ENCODE assay signal across 1 cellular context in genomic region chr3:25789596-25790556, GRCh38.
A peak's percentile ranks its signal among the peaks of the same experiment; 100 is the strongest.
TF ChIP-seq lines count a peak whose summit lies in the region.

TSS of gene OXSM (plus strand) at chr3:25790090. CDS start at chr3:25791021, 931 bp downstream.

TF ChIP-seq in HepG2, 621 proteins besides CTCF, POLR2A, EP300 and RAD21 (continued from another document and continues in another):
- no peak; the same call in 1 of the 2 replicates for TF ChIP-seq ZBTB10 (CRISPR knock-in tag; IDR thresholded peaks at IDR 0.05; ENCODE audit: borderline replicate concordance)
- no peak for TF ChIP-seq TBL1XR1 (IDR thresholded peaks at IDR 0.05; ENCODE audit: borderline replicate concordance, low read length, partially characterized antibody)
- TF ChIP-seq SNRNP70 (IDR thresholded peaks at IDR 0.05; ENCODE audit: low read depth, low read length), result no peak
- peak; percentile 89 for TF ChIP-seq ZBTB26 (CRISPR knock-in tag; IDR thresholded peaks at IDR 0.05; ENCODE audit: borderline replicate concordance)
- no peak for TF ChIP-seq PAF1 (CRISPR knock-in tag; IDR thresholded peaks at IDR 0.05)
- TF ChIP-seq XBP1 (CRISPR knock-in tag; IDR thresholded peaks at IDR 0.05), result 0 out of 2 replicates have a peak, but pooled peaks have one; percentile 27
- peak; percentile 80 for TF ChIP-seq ZNF607 (CRISPR knock-in tag; IDR thresholded peaks at IDR 0.05; ENCODE audit: borderline replicate concordance)
- no peak for TF ChIP-seq ZNF296 (CRISPR knock-in tag; conservative IDR thresholded peaks at IDR 0.05)
- no peak for TF ChIP-seq SOX6 (IDR thresholded peaks at IDR 0.05)
- peak; percentile 71; the same call in 1 of the 2 replicates for TF ChIP-seq SOX6 (CRISPR knock-in tag; IDR thresholded peaks at IDR 0.05)
- peak; percentile 73; the same call in 1 of the 2 replicates for TF ChIP-seq SOX5 (CRISPR knock-in tag; IDR thresholded peaks at IDR 0.05; ENCODE audit: borderline replicate concordance)
- peak; percentile 79 for TF ChIP-seq ZNF451 (CRISPR knock-in tag; IDR thresholded peaks at IDR 0.05)
- TF ChIP-seq ZBTB7B (CRISPR knock-in tag; IDR thresholded peaks at IDR 0.05), result peak; percentile 62; the same call in 1 of the 2 replicates
- TF ChIP-seq SIN3A (IDR thresholded peaks at IDR 0.05; ENCODE audit: borderline replicate concordance, low read depth, low read length), result peak; percentile 83; the same call in 1 of the 2 replicates
- peak; percentile 63; the same call in 1 of the 2 replicates for TF ChIP-seq ZNF556 (CRISPR knock-in tag; IDR thresholded peaks at IDR 0.05; ENCODE audit: borderline replicate concordance)
- TF ChIP-seq HOMEZ (CRISPR knock-in tag; IDR thresholded peaks at IDR 0.05; ENCODE audit: low read depth), result peak; percentile 79
- TF ChIP-seq ZNF510 (CRISPR knock-in tag; IDR thresholded peaks at IDR 0.05; ENCODE audit: low read depth), result 0 out of 2 replicates have a peak, but pooled peaks have one; percentile 41
- no peak for TF ChIP-seq ZNF446 (CRISPR knock-in tag; IDR thresholded peaks at IDR 0.05)
- TF ChIP-seq ZNF512 (CRISPR knock-in tag; IDR thresholded peaks at IDR 0.05), result 0 out of 2 replicates have a peak, but pooled peaks have one; percentile 70
- no peak for TF ChIP-seq SMARCC2 (IDR thresholded peaks at IDR 0.05)
- TF ChIP-seq HOXA9 (CRISPR knock-in tag; IDR thresholded peaks at IDR 0.05; ENCODE audit: borderline replicate concordance), result peak; percentile 81; the same call in 1 of the 2 replicates
- no peak for TF ChIP-seq ZNF484 (CRISPR knock-in tag; IDR thresholded peaks at IDR 0.05; ENCODE audit: borderline replicate concordance, low read depth)
- TF ChIP-seq ZNF558 (CRISPR knock-in tag; IDR thresholded peaks at IDR 0.05; ENCODE audit: borderline replicate concordance), result peak; percentile 91; the same call in 1 of the 2 replicates
- peak; percentile 71; the same call in 1 of the 2 replicates for TF ChIP-seq FOXP4 (CRISPR knock-in tag; IDR thresholded peaks at IDR 0.05)
- peak; percentile 95 for TF ChIP-seq ZFP91 (CRISPR knock-in tag; IDR thresholded peaks at IDR 0.05; ENCODE audit: borderline replicate concordance)
- TF ChIP-seq HBP1 (CRISPR knock-in tag; IDR thresholded peaks at IDR 0.05; ENCODE audit: low read depth), result no peak
- TF ChIP-seq MXD3 (CRISPR knock-in tag; IDR thresholded peaks at IDR 0.05), result peak; percentile 80; the same call in 1 of the 2 replicates
- TF ChIP-seq PRPF4 (IDR thresholded peaks at IDR 0.05; ENCODE audit: low read depth, low read length, poor library complexity, severe bottlenecking), result no peak
- peak; percentile 96 for TF ChIP-seq ZXDC (CRISPR knock-in tag; IDR thresholded peaks at IDR 0.05)
- TF ChIP-seq TFDP1 (CRISPR knock-in tag; IDR thresholded peaks at IDR 0.05; ENCODE audit: borderline replicate concordance), result peak; percentile 79; the same call in 1 of the 2 replicates
- TF ChIP-seq RBM39 (IDR thresholded peaks at IDR 0.05; ENCODE audit: low read depth, low read length, poor library complexity, severe bottlenecking), result no peak
- TF ChIP-seq ZSCAN9 (CRISPR knock-in tag; IDR thresholded peaks at IDR 0.05; ENCODE audit: borderline replicate concordance), result peak; percentile 17; the same call in 1 of the 2 replicates
- peak; percentile 90 for TF ChIP-seq CREB1 (IDR thresholded peaks at IDR 0.05)
- peak; percentile 84 for TF ChIP-seq CREB1 (CRISPR knock-in tag; IDR thresholded peaks at IDR 0.05)
